Comparison of ENCODE assay signal across 11 cellular contexts in the genomic region with DNA sequence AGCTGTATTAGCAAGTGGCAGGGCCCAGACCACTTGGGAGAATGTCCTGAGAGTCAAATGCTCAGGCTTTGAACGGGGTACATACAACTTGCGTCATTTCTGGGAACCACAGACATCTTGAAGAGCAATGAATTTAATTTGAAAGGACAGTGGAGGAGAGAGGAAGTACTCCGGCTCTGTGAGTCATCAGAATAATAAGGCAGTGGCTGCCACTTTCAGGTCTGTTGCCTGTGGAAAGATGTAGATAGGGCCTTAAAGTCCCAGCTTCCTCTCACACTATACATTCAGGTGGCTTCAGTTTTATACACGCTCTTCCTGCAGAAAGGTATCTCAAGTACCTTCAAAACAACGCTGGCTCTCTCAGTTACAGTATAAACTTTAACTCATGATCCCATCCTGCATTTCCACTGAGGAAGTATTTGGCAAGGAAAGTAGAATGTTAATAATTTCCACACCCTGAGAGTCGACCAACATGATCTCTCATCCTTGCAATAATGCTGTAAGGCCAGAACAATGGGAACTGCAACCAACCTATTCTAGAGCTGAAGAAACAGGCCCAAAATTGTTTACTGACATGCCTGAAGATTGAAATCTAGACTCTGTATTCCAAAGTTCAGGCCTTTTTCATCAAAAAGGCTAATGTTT.
DNase-seq lines count a peak whose midpoint lies in the region; ATAC-seq and TF ChIP-seq lines count a peak whose summit lies in the region.
"Had no signal": no experiment of that assay in that cellular context is flagged by ENCODE, and none has a peak within 500 bp of the region (broad histone marks: within the 10 kb centered on the region; RNA-seq: fewer than 3 reads in every experiment).

No MANE protein-coding gene starts in this region.

- in situ Hi-C loops in GM13976 (cut with MboI; ENCODE audit: low sequenced_read_pairs, unreplicated experiment) = no loop called here

- peak; percentile 85 for DNase-seq in DMS53 (lab: John Stamatoyannopoulos, UW)
- peak; percentile 40 for DNase-seq in SHP77 treated with DMSO at 0.1 percent for 48 hours (lab: John Stamatoyannopoulos, UW)
- DNase-seq in hepatic stellate cell (ENCODE audit: low spot score) = peak; percentile 17
- no peak for DNase-seq in posterior cingulate gyrus
- no peak for DNase-seq in cerebellar nuclear complex (lab: John Stamatoyannopoulos, UW)
- DNase-seq in GM13976 (ENCODE audit: low spot score) = no peak
- DNase-seq: DND-41; NCI-H526 treated with DMSO at 0.1 percent for 48 hours; stimulated activated naive CD4-positive, alpha-beta T cell had no signal

- no peak for TF ChIP-seq CTCF in GM13976 (IDR thresholded peaks at IDR 0.05; ENCODE audit: borderline replicate concordance, control extremely low read depth, extremely low read depth, insufficient read depth, missing control alignments)

- peak; percentile 71 for ATAC-seq in HG02885 (IDR thresholded peaks at IDR 0.05; ENCODE audit: poor library complexity, unreplicated experiment)
- no peak for ATAC-seq in GM19324 (IDR thresholded peaks at IDR 0.05; ENCODE audit: low FRiP score, unreplicated experiment)

- intact Hi-C loops in posterior cingulate gyrus (cut with DNase I) = no loop called here

Comparison
In these comparisons a context has a peak if more than half of its experiments do, and no peak if none do; other contexts are left out.
1. DNase-seq: peak in DMS53 (single experiment), SHP77 treated with DMSO at 0.1 percent for 48 hours (single experiment) and hepatic stellate cell (single experiment); none in posterior cingulate gyrus (0 of 10), cerebellar nuclear complex (0 of 2) and GM13976 (single experiment).